ENCODE assay signal across 23 cellular contexts in the genomic region with DNA sequence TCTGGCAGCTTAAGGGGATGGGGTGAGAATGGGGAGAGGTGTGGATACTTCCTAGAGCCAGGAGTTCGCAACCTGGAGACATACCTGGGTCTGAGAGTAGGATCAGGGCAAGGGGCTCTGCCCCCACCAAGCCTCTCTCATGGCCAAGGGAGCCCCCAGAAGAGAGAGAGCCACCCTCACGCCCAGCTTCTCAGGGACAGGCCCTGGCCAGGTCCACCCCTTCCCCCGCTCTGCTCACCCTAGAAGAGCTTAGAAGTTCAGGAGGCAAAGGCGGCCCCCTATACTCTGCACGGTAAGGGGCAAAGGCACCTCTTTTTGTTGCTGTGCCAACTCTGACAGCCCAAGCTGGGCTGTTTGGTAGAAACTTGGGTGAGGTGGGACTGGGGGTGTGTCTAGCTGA.
"Had no signal": no experiment of that assay in that cellular context is flagged by ENCODE, and none has a peak within 500 bp of the region (broad histone marks: within the 10 kb centered on the region; RNA-seq: fewer than 3 reads in every experiment).

No MANE protein-coding gene starts in this region.

- H3K4me3 ChIP-seq: MG63, SJSA1, SK-N-MC had no signal

- ATAC-seq: HepG2 had no signal

- H3K36me3 ChIP-seq: MG63, SJSA1 had no signal

- H3K27me3 ChIP-seq: MG63, SJSA1 had no signal

- H3K27ac ChIP-seq: SJSA1, SK-N-MC had no signal

- H3K9me3 ChIP-seq: MG63, SJSA1 had no signal

- DNase-seq: IMR-90, Karpas-422, KG1, MG63, NCI-H1092 treated with DMSO at 0.1 percent for 48 hours, NCI-H1436, NCI-H187, NCI-H2029, NCI-H2081 treated with DMSO at 0.1 percent for 48 hours, NCI-H2171, NCI-H226, NCI-H446, NCI-H510A, NCI-H524 treated with DMSO at 0.1 percent for 48 hours, NCI-H69, NCI-H774, Right ventricle myocardium superior, RPMI8226, SIG-M5, SW 1271 had no signal

- H3K4me1 ChIP-seq: SJSA1 had no signal
